ENCODE assay signal across 27 cellular contexts in the genomic region with DNA sequence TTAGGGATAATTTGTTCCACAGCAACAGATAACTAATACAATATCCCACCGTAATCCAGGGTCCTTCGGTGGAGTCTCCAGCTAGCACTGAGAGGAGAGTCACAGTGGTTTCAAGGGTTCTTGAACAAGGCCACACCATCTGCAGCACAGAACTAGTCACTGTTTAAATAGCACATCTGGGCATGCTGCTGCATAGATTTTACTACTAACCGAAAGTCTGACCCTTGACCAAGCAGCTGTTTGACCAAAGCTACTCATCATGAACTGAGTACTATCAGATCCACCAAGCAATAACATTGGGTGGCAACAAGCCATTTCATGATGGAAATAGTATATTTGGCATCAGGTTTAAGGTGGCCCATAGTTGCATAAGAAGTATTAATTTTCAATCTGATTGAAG.
"Had no signal": no experiment of that assay in that cellular context is flagged by ENCODE, and none has a peak within 500 bp of the region (broad histone marks: within the 10 kb centered on the region; RNA-seq: fewer than 3 reads in every experiment).

No MANE protein-coding gene starts in this region.

- H3K27ac ChIP-seq: KMS-11, SJCRH30, SK-N-MC had no signal

- DNase-seq: activated CD4-positive, alpha-beta memory T cell treated with anti-CD3 and anti-CD28 coated beads for 36 hours; activated CD4-positive, alpha-beta T cell treated with anti-CD3 and anti-CD28 coated beads for 36 hours; activated CD4-positive, alpha-beta T cell treated with anti-CD3 and anti-CD28 coated beads, Interleukin-2, amount 10 ng/mL, durations not matched to agents 7 days and 5 days; activated CD8-positive, alpha-beta memory T cell treated with anti-CD3 and anti-CD28 coated beads, Interleukin-2, amount 50 U/mL, for 4 hours; activated effector memory CD4-positive, alpha-beta T cell treated with Interleukin-2 at 50 U/mL for 16 hours; activated naive CD4-positive, alpha-beta T cell treated with anti-CD3 and anti-CD28 coated beads, Interleukin-2, amount 10 ng/mL, durations not matched to agents 7 days and 5 days; activated naive CD8-positive, alpha-beta T cell treated with anti-CD3 and anti-CD28 coated beads, Interleukin-2, amount 50 U/mL, for 24 hours; activated T-cell treated with anti-CD3 and anti-CD28 coated beads for 4 hours; activated T-cell treated with anti-CD3 and anti-CD28 coated beads, Interleukin-2, amount 50 U/mL, for 48 hours; anterior cingulate cortex; caudate nucleus; NCI-H1092 treated with DMSO at 0.1 percent for 48 hours; NCI-H1417; NCI-H146; NCI-H187; NCI-H2029 treated with DMSO at 0.1 percent for 48 hours; NCI-H2107; NCI-H2171; NCI-H446; NCI-H510A treated with DMSO at 0.1 percent for 48 hours; NCI-H526 treated with DMSO at 0.1 percent for 48 hours; NCI-H774; SHP77; SJCRH30; T1000 had no signal

- H3K4me2 ChIP-seq: KMS-11 had no signal

- H3K4me3 ChIP-seq: SJCRH30, SK-N-MC had no signal

- H3K36me3 ChIP-seq: SJCRH30 had no signal

- H3K9ac ChIP-seq: KMS-11 had no signal

- ATAC-seq: activated CD4-positive, alpha-beta T cell treated with anti-CD3 and anti-CD28 coated beads for 36 hours; activated naive CD8-positive, alpha-beta T cell treated with anti-CD3 and anti-CD28 coated beads, Interleukin-2, amount 50 U/mL, for 24 hours had no signal

- H3K27me3 ChIP-seq: SJCRH30 had no signal

- H3K9me3 ChIP-seq: SJCRH30 had no signal
